ENCODE assay signal across 11 cellular contexts in the genomic region with DNA sequence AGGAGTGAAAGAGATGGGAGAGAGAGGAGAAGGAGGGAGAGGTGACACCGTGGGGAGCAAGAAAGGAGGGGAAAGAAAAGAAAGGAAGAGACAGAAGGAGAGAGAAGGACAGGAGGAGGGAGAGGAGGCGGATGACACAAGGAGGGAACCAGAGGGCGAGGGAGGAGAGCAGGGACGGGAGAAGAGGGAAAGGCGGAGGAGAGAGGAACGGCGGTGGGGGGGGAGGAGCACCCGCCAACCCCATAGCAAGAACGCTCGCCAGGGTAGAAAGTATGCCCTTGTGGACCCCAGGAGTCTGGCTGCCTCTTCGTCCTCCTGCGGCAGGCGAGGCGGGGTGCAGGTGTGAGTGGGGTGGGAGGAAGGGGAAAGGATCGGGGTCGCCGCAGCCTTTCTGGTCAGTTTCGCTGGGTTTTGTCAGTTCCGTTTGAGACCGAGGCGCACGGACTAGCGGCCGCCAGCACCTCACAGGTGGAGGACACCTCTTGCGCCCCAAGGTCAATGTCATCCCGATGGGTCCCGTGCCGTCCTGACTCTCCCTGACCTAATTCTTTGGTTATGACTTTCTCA. TPM values are rescaled to one million over a fixed set of nuclear protein-coding genes. Genes with fewer than 3 reads are reported as not detected.
DNase-seq lines count a peak whose midpoint lies in the region; ATAC-seq and TF ChIP-seq lines count a peak whose summit lies in the region.
"Had no signal": no experiment of that assay in that cellular context is flagged by ENCODE, and none has a peak within 500 bp of the region (broad histone marks: within the 10 kb centered on the region; RNA-seq: fewer than 3 reads in every experiment).

No MANE protein-coding gene starts in this region.

- TF ChIP-seq POLR2A in testis (IDR thresholded peaks at IDR 0.05), result no peak

- H3K4me3 Mint-ChIP-seq in activated CD4-positive, alpha-beta memory T cell treated with anti-CD3 and anti-CD28 coated beads for 36 hours, result peak overlapping the region; percentile 1
- no peak overlapping the region for H3K4me3 Mint-ChIP-seq in activated CD4-positive, alpha-beta memory T cell treated with anti-CD3 and anti-CD28 coated beads, Interleukin-2, amount 10 ng/mL, durations not matched to agents 7 days and 5 days
- peak overlapping the region; percentile 45 for H3K4me3 Mint-ChIP-seq in dendritic cell treated with granulocyte-macrophage colony-stimulating factor and Interleukin-4, amounts not matched to agents 40 ng/mL and 50 ng/mL, for 4 days

- H3K4me1 Mint-ChIP-seq in activated CD4-positive, alpha-beta memory T cell treated with anti-CD3 and anti-CD28 coated beads for 36 hours (ENCODE audit: low read depth), result peaks cover 34% of the 10 kb centered on the region
- H3K4me1 Mint-ChIP-seq in activated CD4-positive, alpha-beta memory T cell treated with anti-CD3 and anti-CD28 coated beads, Interleukin-2, amount 10 ng/mL, durations not matched to agents 7 days and 5 days, result peaks cover 10% of the 10 kb centered on the region
- peaks cover 39% of the 10 kb centered on the region for H3K4me1 Mint-ChIP-seq in dendritic cell treated with granulocyte-macrophage colony-stimulating factor and Interleukin-4, amounts not matched to agents 40 ng/mL and 50 ng/mL, for 4 days (ENCODE audit: low read depth)

- no peak overlapping the region for H3K27ac Mint-ChIP-seq in activated CD4-positive, alpha-beta memory T cell treated with anti-CD3 and anti-CD28 coated beads for 36 hours
- no peak overlapping the region for H3K27ac Mint-ChIP-seq in activated CD4-positive, alpha-beta memory T cell treated with anti-CD3 and anti-CD28 coated beads, Interleukin-2, amount 10 ng/mL, durations not matched to agents 7 days and 5 days
- H3K27ac Mint-ChIP-seq in dendritic cell treated with granulocyte-macrophage colony-stimulating factor and Interleukin-4, amounts not matched to agents 40 ng/mL and 50 ng/mL, for 4 days, result no peak overlapping the region

- no peak for ATAC-seq in HG03280 (IDR thresholded peaks at IDR 0.05; ENCODE audit: unreplicated experiment)

- TF ChIP-seq CTCF in testis (IDR thresholded peaks at IDR 0.05), result no peak

- DNase-seq in activated CD4-positive, alpha-beta memory T cell treated with anti-CD3 and anti-CD28 coated beads for 36 hours, result peak; percentile 18
- no peak for DNase-seq in activated CD4-positive, alpha-beta memory T cell treated with anti-CD3 and anti-CD28 coated beads, Interleukin-2, amount 10 ng/mL, durations not matched to agents 7 days and 5 days
- DNase-seq in NCI-H2029 treated with DMSO at 0.1 percent for 48 hours (lab: John Stamatoyannopoulos, UW) (peak; percentile 75), OCI-M1 (lab: John Stamatoyannopoulos, UW) (no peak), testis (no peak)
- peak; percentile 28 for DNase-seq in stimulated activated CD8-positive, alpha-beta memory T cell treated with anti-CD3 and anti-CD28 coated beads, Interleukin-4, amount 100 ng/mL, for 48 hours

- no peaks in the 10 kb centered on the region for H3K36me3 Mint-ChIP-seq in activated CD4-positive, alpha-beta memory T cell treated with anti-CD3 and anti-CD28 coated beads for 36 hours
- no peaks in the 10 kb centered on the region for H3K36me3 Mint-ChIP-seq in activated CD4-positive, alpha-beta memory T cell treated with anti-CD3 and anti-CD28 coated beads, Interleukin-2, amount 10 ng/mL, durations not matched to agents 7 days and 5 days (ENCODE audit: low read depth)
- no peaks in the 10 kb centered on the region for H3K36me3 Mint-ChIP-seq in dendritic cell treated with granulocyte-macrophage colony-stimulating factor and Interleukin-4, amounts not matched to agents 40 ng/mL and 50 ng/mL, for 4 days (ENCODE audit: low read depth)

- CTCF ChIA-PET in activated CD4-positive, alpha-beta memory T cell treated with anti-CD3 and anti-CD28 coated beads for 36 hours (lab: Charles Lee), result no interaction called here
- CTCF ChIA-PET in activated CD4-positive, alpha-beta memory T cell treated with anti-CD3 and anti-CD28 coated beads, Interleukin-2, amount 10 ng/mL, durations not matched to agents 7 days and 5 days (lab: Charles Lee), result no interaction called here

- H3K27me3 ChIP-seq in testis, result no peaks in the 10 kb centered on the region

- H3K27ac ChIP-seq in testis, result no peak overlapping the region
- H3K27ac ChIP-seq: C4-2B, cardiac muscle cell, neutrophil had no signal

- no peaks in the 10 kb centered on the region for H3K9me3 Mint-ChIP-seq in activated CD4-positive, alpha-beta memory T cell treated with anti-CD3 and anti-CD28 coated beads for 36 hours
- H3K9me3 Mint-ChIP-seq in activated CD4-positive, alpha-beta memory T cell treated with anti-CD3 and anti-CD28 coated beads, Interleukin-2, amount 10 ng/mL, durations not matched to agents 7 days and 5 days, result no peaks in the 10 kb centered on the region
- H3K9me3 Mint-ChIP-seq in dendritic cell treated with granulocyte-macrophage colony-stimulating factor and Interleukin-4, amounts not matched to agents 40 ng/mL and 50 ng/mL, for 4 days, result no peaks in the 10 kb centered on the region

- intact Hi-C loops in activated CD4-positive, alpha-beta memory T cell treated with anti-CD3 and anti-CD28 coated beads for 36 hours (cut with micrococcal nuclease), result loop anchor here (2.0 to 10.0 kb wide), 7 partner anchors 91 to 1144 kb away; a partner anchor contains a TSS
- intact Hi-C loops in dendritic cell treated with granulocyte-macrophage colony-stimulating factor and Interleukin-4, amounts not matched to agents 40 ng/mL and 50 ng/mL, for 4 days (cut with micrococcal nuclease), result loop anchor here (5.0 to 10.0 kb wide), 2 partner anchors 89 to 204 kb away; no protein-coding TSS in a partner anchor
- intact Hi-C loops in testis (cut with DNase I; ENCODE audit: low total_unique reads), result no loop called here

- H3K4me1 ChIP-seq in testis, result no peaks in the 10 kb centered on the region

- peaks cover 63% of the 10 kb centered on the region for H3K27me3 Mint-ChIP-seq in activated CD4-positive, alpha-beta memory T cell treated with anti-CD3 and anti-CD28 coated beads for 36 hours
- H3K27me3 Mint-ChIP-seq in activated CD4-positive, alpha-beta memory T cell treated with anti-CD3 and anti-CD28 coated beads, Interleukin-2, amount 10 ng/mL, durations not matched to agents 7 days and 5 days, result peaks cover 68% of the 10 kb centered on the region
- H3K27me3 Mint-ChIP-seq in dendritic cell treated with granulocyte-macrophage colony-stimulating factor and Interleukin-4, amounts not matched to agents 40 ng/mL and 50 ng/mL, for 4 days, result peaks cover 77% of the 10 kb centered on the region

- WGBS in testis, 2 donors, result 5 to 9% methylated on average over 24 to 28 of the region's 28 CpGs

- peak overlapping the region in 1 of 2 donors; percentile 1 for H3K4me3 ChIP-seq in testis
- H3K4me3 ChIP-seq: cardiac muscle cell had no signal

- POLR2A ChIA-PET in activated CD4-positive, alpha-beta memory T cell treated with anti-CD3 and anti-CD28 coated beads for 36 hours (lab: Charles Lee), result no interaction called here
- POLR2A ChIA-PET in activated CD4-positive, alpha-beta memory T cell treated with anti-CD3 and anti-CD28 coated beads, Interleukin-2, amount 10 ng/mL, durations not matched to agents 7 days and 5 days (lab: Charles Lee), result no interaction called here

- H3K9me3 ChIP-seq in testis, result no peaks in the 10 kb centered on the region
- H3K9me3 ChIP-seq: neutrophil had no signal

- H3K36me3 ChIP-seq in testis (ENCODE audit: low read depth, missing control alignments), result no peaks in the 10 kb centered on the region
- H3K36me3 ChIP-seq: cardiac muscle cell, neutrophil had no signal

RNA-seq across cellular contexts. Expression of a gene that starts 4.4 kb away (rescaled TPM):
- total RNA-seq in activated CD4-positive, alpha-beta memory T cell treated with anti-CD3 and anti-CD28 coated beads for 36 hours, result 1 to 10 TPM; 6.7 to 6.9 TPM
- not detected for total RNA-seq in activated CD4-positive, alpha-beta memory T cell treated with anti-CD3 and anti-CD28 coated beads, Interleukin-2, amount 10 ng/mL, durations not matched to agents 7 days and 5 days
- total RNA-seq in testis, result 1 to 10 TPM; 2.7 to 2.8 TPM
- 0.84 TPM for polyA plus RNA-seq in testis (ENCODE audit: insufficient read depth, low read depth, low replicate concordance)
- total RNA-seq: cardiac muscle cell had no signal
- polyA plus RNA-seq: cardiac muscle cell had no signal

Comparison
In these comparisons a context has a peak if more than half of its experiments do, and no peak if none do; other contexts are left out.
1. DNase-seq: peak in activated CD4-positive, alpha-beta memory T cell treated with anti-CD3 and anti-CD28 coated beads for 36 hours (single experiment), NCI-H2029 treated with DMSO at 0.1 percent for 48 hours (single experiment) and stimulated activated CD8-positive, alpha-beta memory T cell treated with anti-CD3 and anti-CD28 coated beads, Interleukin-4, amount 100 ng/mL, for 48 hours (single experiment); none in activated CD4-positive, alpha-beta memory T cell treated with anti-CD3 and anti-CD28 coated beads, Interleukin-2, amount 10 ng/mL, durations not matched to agents 7 days and 5 days (single experiment), OCI-M1 (single experiment) and testis (single experiment).